In the genomic region with DNA sequence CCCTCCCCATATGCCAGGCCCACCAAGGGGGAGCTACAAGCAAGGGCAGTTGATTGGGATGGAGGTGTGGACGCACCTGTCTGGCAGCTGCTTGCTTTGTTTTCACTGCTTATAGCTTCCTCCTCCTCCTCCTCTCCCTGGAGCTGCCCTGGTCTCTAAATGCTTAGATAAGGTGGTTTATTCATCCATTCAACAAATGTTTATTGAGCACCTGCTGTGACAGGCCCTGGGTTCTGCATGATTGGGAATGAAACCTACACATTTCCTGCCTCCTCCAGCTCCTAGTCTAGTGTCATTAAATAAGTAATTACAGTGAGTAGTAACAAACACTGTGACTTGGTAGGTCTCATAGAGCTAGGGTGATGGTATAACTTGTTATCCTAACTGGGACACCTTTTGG, we compare ENCODE assay signal across 14 cellular contexts.
A peak's percentile ranks its signal among the peaks of the same experiment; 100 is the strongest.
DNase-seq lines count a peak whose midpoint lies in the region; TF ChIP-seq lines count a peak whose summit lies in the region.
"Had no signal": no experiment of that assay in that cellular context is flagged by ENCODE, and none has a peak within 500 bp of the region (broad histone marks: within the 10 kb centered on the region; RNA-seq: fewer than 3 reads in every experiment).

No MANE protein-coding gene starts in this region.

- peaks cover 0 to 9% (median 0%) of the 10 kb centered on the region in 11 experiments; a peak in 1 of 22 replicates for H4K20me1 ChIP-seq in BLaER1 treated with 17β-estradiol and CSF1 and Interleukin-3, amounts not matched to agents 10 nM and 100 nM

- POLR2A ChIA-PET in HEK293 (lab: Yijun Ruan, JAX): interaction anchor here (1.4 to 2.3 kb wide), 2 partner anchors 13 to 17 kb away, joined by 4 to 9 read pairs; partner anchors contain the start of gene MAP3K14

- DNase-seq in NCI-H510A treated with DMSO at 0.1 percent for 48 hours (lab: John Stamatoyannopoulos, UW): peak; percentile 93
- DNase-seq in islet precursor cell: peak; percentile 39
- no peak for DNase-seq in NCI-H1694 treated with DMSO at 0.1 percent for 48 hours (lab: John Stamatoyannopoulos, UW)
- DNase-seq in AG20443 (ENCODE audit: low spot score): no peak
- no peak for DNase-seq in stimulated activated CD4-positive, alpha-beta T cell treated with anti-CD3 and anti-CD28 coated beads, Interleukin-2, amount 100 ng/mL, for 24 hours
- no peak for DNase-seq in stimulated activated CD4-positive, alpha-beta T cell treated with anti-CD3 and anti-CD28 coated beads, Interleukin-4, amount 100 ng/mL, for 24 hours
- DNase-seq: activated CD4-positive, alpha-beta T cell treated with anti-CD3 and anti-CD28 coated beads for 1 hour; GDM1; SK-N-SH; stimulated activated CD4-positive, alpha-beta T cell treated with anti-CD3 and anti-CD28 coated beads, Interleukin-15, amount 100 ng/mL, for 24 hours had no signal

- H3K9ac ChIP-seq in BLaER1 treated with 17β-estradiol and CSF1 and Interleukin-3, amounts not matched to agents 10 nM and 100 nM: no peak overlapping the region

- peaks cover 31 to 58% (median 40%) of the 10 kb centered on the region in 10 experiments for H3K4me1 ChIP-seq in BLaER1 treated with 17β-estradiol and CSF1 and Interleukin-3, amounts not matched to agents 10 nM and 100 nM
- peaks cover 18% of the 10 kb centered on the region for H3K4me1 ChIP-seq in HEK293 (ENCODE audit: control insufficient read depth, insufficient read depth, low read length)
- H3K4me1 ChIP-seq: pancreas had no signal

- peak overlapping the region; percentile 38 to 85 (median 77); a peak in 21 of 22 replicates for H3K4me2 ChIP-seq in BLaER1 treated with 17β-estradiol and CSF1 and Interleukin-3, amounts not matched to agents 10 nM and 100 nM
- H3K4me2 ChIP-seq: hepatocyte had no signal

- H3K27me3 ChIP-seq in BLaER1 treated with 17β-estradiol and CSF1 and Interleukin-3, amounts not matched to agents 10 nM and 100 nM: no peaks in the 10 kb centered on the region
- H3K27me3 ChIP-seq: hepatocyte, pancreas had no signal

- TF ChIP-seq CTCF in HEK293 (tag by site-specific recombination; IDR thresholded peaks at IDR 0.05): no peak

- H3K27ac ChIP-seq in BLaER1 treated with 17β-estradiol and CSF1 and Interleukin-3, amounts not matched to agents 10 nM and 100 nM: no peak overlapping the region
- peak overlapping the region; percentile 20; the same call in 1 of the 2 replicates for H3K27ac ChIP-seq in HEK293 (ENCODE audit: extremely low read depth, low read depth, low read length)
- H3K27ac ChIP-seq: hepatocyte, pancreas had no signal

- no peak overlapping the region for H3K4me3 ChIP-seq in BLaER1 treated with 17β-estradiol and CSF1 and Interleukin-3, amounts not matched to agents 10 nM and 100 nM
- H3K4me3 ChIP-seq in HEK293 (ENCODE audit: low read depth, low read length): no peak overlapping the region
- H3K4me3 ChIP-seq: hepatocyte, pancreas had no signal

- no peaks in the 10 kb centered on the region for H3K9me3 ChIP-seq in BLaER1 treated with 17β-estradiol and CSF1 and Interleukin-3, amounts not matched to agents 10 nM and 100 nM (replicated peaks in 1 of 11)
- no peaks in the 10 kb centered on the region for H3K9me3 ChIP-seq in HEK293 (ENCODE audit: control insufficient read depth, insufficient read depth, low read depth, low read length)
- H3K9me3 ChIP-seq: pancreas, SK-N-SH had no signal

- H3K36me3 ChIP-seq in BLaER1 treated with 17β-estradiol and CSF1 and Interleukin-3, amounts not matched to agents 10 nM and 100 nM: no peaks in the 10 kb centered on the region
- no peaks in the 10 kb centered on the region for H3K36me3 ChIP-seq in HEK293 (ENCODE audit: control insufficient read depth in 2 of 2, insufficient read depth in 1 of 2, low read length in 2 of 2)
- H3K36me3 ChIP-seq: pancreas had no signal

- CTCF ChIA-PET in HEK293 (lab: Yijun Ruan, JAX): interaction anchor here (0.8 to 2.6 kb wide), 4 partner anchors 11 to 57 kb away, joined by 3 to 8 read pairs (median 5); partner anchors contain the start of gene MAP3K14

TF ChIP-seq in HEK293, 187 proteins besides CTCF, POLR2A, EP300 and RAD21 (continues in another document):
- no peak for TF ChIP-seq ZBTB11 (tag by site-specific recombination; conservative IDR thresholded peaks at IDR 0.05; ENCODE audit: low read depth)
- no peak for TF ChIP-seq ZNF658 (tag by site-specific recombination; IDR thresholded peaks at IDR 0.05)
- TF ChIP-seq ZFP41 (tag by site-specific recombination; IDR thresholded peaks at IDR 0.05; ENCODE audit: borderline replicate concordance): no peak
- TF ChIP-seq KLF10 (tag by site-specific recombination; IDR thresholded peaks at IDR 0.05): no peak
- TF ChIP-seq ZNF423 (tag by site-specific recombination; IDR thresholded peaks at IDR 0.05): no peak; the same call in 1 of the 2 replicates
- TF ChIP-seq ZNF596 (tag by site-specific recombination; IDR thresholded peaks at IDR 0.05): no peak
- TF ChIP-seq ZNF280C (tag by site-specific recombination; IDR thresholded peaks at IDR 0.05): no peak
- no peak for TF ChIP-seq MEIS1 (CRISPR knock-in tag; IDR thresholded peaks at IDR 0.05; ENCODE audit: borderline replicate concordance)
- TF ChIP-seq, protein P1, sequence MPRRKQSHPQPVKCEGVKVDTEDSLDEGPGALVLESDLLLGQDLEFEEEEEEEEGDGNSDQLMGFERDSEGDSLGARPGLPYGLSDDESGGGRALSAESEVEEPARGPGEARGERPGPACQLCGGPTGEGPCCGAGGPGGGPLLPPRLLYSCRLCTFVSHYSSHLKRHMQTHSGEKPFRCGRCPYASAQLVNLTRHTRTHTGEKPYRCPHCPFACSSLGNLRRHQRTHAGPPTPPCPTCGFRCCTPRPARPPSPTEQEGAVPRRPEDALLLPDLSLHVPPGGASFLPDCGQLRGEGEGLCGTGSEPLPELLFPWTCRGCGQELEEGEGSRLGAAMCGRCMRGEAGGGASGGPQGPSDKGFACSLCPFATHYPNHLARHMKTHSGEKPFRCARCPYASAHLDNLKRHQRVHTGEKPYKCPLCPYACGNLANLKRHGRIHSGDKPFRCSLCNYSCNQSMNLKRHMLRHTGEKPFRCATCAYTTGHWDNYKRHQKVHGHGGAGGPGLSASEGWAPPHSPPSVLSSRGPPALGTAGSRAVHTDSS (tag by site-specific recombination; IDR thresholded peaks at IDR 0.05): peak; percentile 83
- no peak for TF ChIP-seq ZNF114 (tag by site-specific recombination; IDR thresholded peaks at IDR 0.05)
- no peak for TF ChIP-seq ZBTB48 (tag by site-specific recombination; IDR thresholded peaks at IDR 0.05)
- no peak for TF ChIP-seq TCF7L2 (IDR thresholded peaks at IDR 0.05; ENCODE audit: borderline replicate concordance, low read depth, low read length)
- no peak for TF ChIP-seq ZNF223 (tag by site-specific recombination; IDR thresholded peaks at IDR 0.05)
- TF ChIP-seq ZNF529 (tag by site-specific recombination; IDR thresholded peaks at IDR 0.05; ENCODE audit: insufficient replicate concordance): no peak
- TF ChIP-seq ZFP37 (tag by site-specific recombination; IDR thresholded peaks at IDR 0.05): no peak
- TF ChIP-seq, protein P2, sequence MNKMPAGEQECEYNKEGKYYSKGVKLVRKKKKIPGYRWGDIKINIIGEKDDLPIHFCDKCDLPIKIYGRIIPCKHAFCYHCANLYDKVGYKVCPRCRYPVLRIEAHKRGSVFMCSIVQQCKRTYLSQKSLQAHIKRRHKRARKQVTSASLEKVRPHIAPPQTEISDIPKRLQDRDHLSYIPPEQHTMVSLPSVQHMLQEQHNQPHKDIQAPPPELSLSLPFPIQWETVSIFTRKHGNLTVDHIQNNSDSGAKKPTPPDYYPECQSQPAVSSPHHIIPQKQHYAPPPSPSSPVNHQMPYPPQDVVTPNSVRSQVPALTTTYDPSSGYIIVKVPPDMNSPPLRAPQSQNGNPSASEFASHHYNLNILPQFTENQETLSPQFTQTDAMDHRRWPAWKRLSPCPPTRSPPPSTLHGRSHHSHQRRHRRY (tag by site-specific recombination; IDR thresholded peaks at IDR 0.05): no peak

Comparison
In these comparisons a context has a peak if more than half of its experiments do, and no peak if none do; other contexts are left out.
1. DNase-seq: peak in NCI-H510A treated with DMSO at 0.1 percent for 48 hours (single experiment) and islet precursor cell (single experiment); none in NCI-H1694 treated with DMSO at 0.1 percent for 48 hours (single experiment), AG20443 (single experiment), stimulated activated CD4-positive, alpha-beta T cell treated with anti-CD3 and anti-CD28 coated beads, Interleukin-2, amount 100 ng/mL, for 24 hours (0 of 2) and stimulated activated CD4-positive, alpha-beta T cell treated with anti-CD3 and anti-CD28 coated beads, Interleukin-4, amount 100 ng/mL, for 24 hours (single experiment).